ENCODE assay signal across 22 cellular contexts in genomic region chr2:61995059-61995458, GRCh38.
DNase-seq lines count a peak whose midpoint lies in the region; ATAC-seq lines count a peak whose summit lies in the region.
"Had no signal": no experiment of that assay in that cellular context is flagged by ENCODE, and none has a peak within 500 bp of the region (broad histone marks: within the 10 kb centered on the region; RNA-seq: fewer than 3 reads in every experiment).

No MANE protein-coding gene starts in this region.

- DNase-seq in left ventricle myocardium superior (no peak), Right ventricle myocardium inferior (ENCODE audit: missing footprints) (no peak), NOMO-1 (lab: John Stamatoyannopoulos, UW; ENCODE audit: unreplicated experiment in 2 of 2) (peak; percentile 5 to 33), NCI-H187 treated with DMSO at 0.1 percent for 48 hours (lab: John Stamatoyannopoulos, UW) (no peak), NCI-H1105 treated with DMSO at 0.1 percent for 48 hours (lab: John Stamatoyannopoulos, UW) (no peak), NK-92 (lab: John Stamatoyannopoulos, UW; ENCODE audit: unreplicated experiment) (no peak)
- DNase-seq: activated CD4-positive, alpha-beta T cell treated with anti-CD3 and anti-CD28 coated beads for 1 hour; CD4-positive, CD25-positive, alpha-beta regulatory T cell; effector memory CD8-positive, alpha-beta T cell; esophagus squamous epithelium; GM23248; NCI-H1092 treated with DMSO at 0.1 percent for 48 hours; NCI-H2081 treated with DMSO at 0.1 percent for 48 hours; NCI-H510A treated with DMSO at 0.1 percent for 48 hours; SJCRH30; small intestine; stimulated activated CD4-positive, alpha-beta T cell treated with anti-CD3 and anti-CD28 coated beads, Interleukin-4, amount 100 ng/mL, for 24 hours; T1000; uterus had no signal

- peak; percentile 26 for ATAC-seq in left ventricle myocardium superior
- no peak for ATAC-seq in Right ventricle myocardium inferior
- peak; percentile 18 for ATAC-seq in HG02870 (IDR thresholded peaks at IDR 0.05; ENCODE audit: unreplicated experiment)
- ATAC-seq in HG03378 (IDR thresholded peaks at IDR 0.05; ENCODE audit: unreplicated experiment) = no peak
- ATAC-seq: effector memory CD8-positive, alpha-beta T cell; left lobe of liver had no signal

- intact Hi-C loops in left ventricle myocardium superior (cut with micrococcal nuclease) (no loop called here), Right ventricle myocardium inferior (cut with DNase I) (no loop called here)

Comparison
In these comparisons a context has a peak if more than half of its experiments do, and no peak if none do; other contexts are left out.
1. ATAC-seq: peak in left ventricle myocardium superior (single experiment) and HG02870 (single experiment); none in Right ventricle myocardium inferior (single experiment) and HG03378 (single experiment).
2. DNase-seq: peak in NOMO-1 (2 of 2); none in left ventricle myocardium superior (single experiment), Right ventricle myocardium inferior (single experiment), NCI-H187 treated with DMSO at 0.1 percent for 48 hours (single experiment), NCI-H1105 treated with DMSO at 0.1 percent for 48 hours (single experiment) and NK-92 (single experiment).